In the genomic region with DNA sequence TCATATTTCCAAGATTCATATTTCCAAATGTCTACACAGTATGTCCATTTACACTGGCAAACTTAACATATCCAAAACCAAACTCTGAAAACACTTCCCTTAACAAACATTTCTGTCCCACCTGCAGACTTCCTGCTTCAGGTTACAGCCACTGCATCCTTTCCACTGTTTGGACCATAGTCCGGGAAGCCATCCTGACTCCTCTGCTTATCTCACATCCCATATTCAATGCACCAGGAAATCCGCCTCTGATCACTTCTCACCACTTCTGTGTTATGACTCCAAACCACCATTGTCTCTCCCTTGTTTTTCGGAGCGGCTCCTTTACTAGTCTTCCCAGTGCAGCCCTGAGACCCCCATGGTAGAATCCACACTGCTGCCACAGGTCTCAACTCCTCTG, we compare ENCODE assay signal across 22 cellular contexts. TPM values are rescaled to one million over a fixed set of nuclear protein-coding genes. Genes with fewer than 3 reads are reported as not detected.
DNase-seq lines count a peak whose midpoint lies in the region; ATAC-seq, FAIRE-seq and TF ChIP-seq lines count a peak whose summit lies in the region.
"Had no signal": no experiment of that assay in that cellular context is flagged by ENCODE, and none has a peak within 500 bp of the region (broad histone marks: within the 10 kb centered on the region; RNA-seq: fewer than 3 reads in every experiment).

No MANE protein-coding gene starts in this region.

- H3K27ac Mint-ChIP-seq in natural killer cell (peak overlapping the region; percentile 2 to 3), memory B cell (peak overlapping the region; percentile 26)
- peak overlapping the region in 1 of 2 donors; percentile 61 for H3K27ac Mint-ChIP-seq in natural killer cell treated with Interleukin-12 subunit alpha and Interleukin-12 subunit beta and Interleukin-15 and Interleukin-18, amount 100 ng/mL, for 72 hours
- peak overlapping the region; percentile 24 for H3K27ac Mint-ChIP-seq in stimulated activated effector memory CD8-positive, alpha-beta T cell treated with anti-CD3 and anti-CD28 coated beads, Interleukin-12 subunit alpha, Interleukin-12 subunit beta, amount 100 ng/mL, for 72 hours
- H3K27ac Mint-ChIP-seq: B cell had no signal

- BruUV-seq in K562 (replicated peaks; lab: Mats Ljungman, UMichigan): no TSS peak

- no peak overlapping the region for H2AFZ ChIP-seq in K562 (ENCODE audit: low read depth, low read length)

- H3K27me3 ChIP-seq in K562 (ENCODE audit: control insufficient read depth in 2 of 2, insufficient read depth in 2 of 2, low read length in 2 of 2): no peaks in the 10 kb centered on the region

- TF ChIP-seq CTCF in natural killer cell (IDR thresholded peaks at IDR 0.05): no peak
- no peak for TF ChIP-seq CTCF in K562 (IDR thresholded peaks at IDR 0.05 in 2 of 3, conservative IDR thresholded peaks at IDR 0.05 in 1 of 3; ENCODE audit: insufficient read depth in 2 of 3, low read depth in 1 of 3, low read length in 3 of 3)

- no peak overlapping the region for H3K4me3 ChIP-seq in K562
- H3K4me3 ChIP-seq: HAP-1 had no signal

- POLR2A ChIA-PET in K562 (lab: Yijun Ruan, JAX): interaction anchor here (0.8 to 15.8 kb wide), 5 partner anchors 8 to 222 kb away, joined by 3 to 245 read pairs (median 3); partner anchors contain the start of genes HIRA and MRPL40

- no peak overlapping the region for H3K27ac ChIP-seq in K562 (ENCODE audit: extremely low read depth, low read depth, low read length)
- H3K27ac ChIP-seq: HL-60 had no signal

- intact Hi-C loops in natural killer cell (cut with micrococcal nuclease): no loop called here
- intact Hi-C loops in K562 (cut with micrococcal nuclease): no loop called here

- peaks cover 92% of the 10 kb centered on the region for H3K36me3 ChIP-seq in K562 (ENCODE audit: control insufficient read depth, insufficient read depth, low read length)

- TF ChIP-seq RAD21 in K562 (CRISPR knock-in tag; conservative IDR thresholded peaks at IDR 0.05 in 1 of 2, IDR thresholded peaks at IDR 0.05 in 1 of 2): no peak

- H3K9ac ChIP-seq in K562 (ENCODE audit: insufficient read depth in 1 of 2, low read depth in 2 of 2, low read length in 2 of 2): 0 out of 4 replicates have a peak overlapping the region, but pooled peaks of 1 of the 2 experiments have one; percentile 2

- in situ Hi-C loops in K562 (cut with MboI): no loop called here

- DNase-seq in natural killer cell (no peak), K562 (ENCODE audit: extremely low read depth in 1 of 4, low spot score in 3 of 4) (no peak), memory B cell (ENCODE audit: low spot score in 2 of 2) (no peak), NCI-H2081 treated with DMSO at 0.1 percent for 48 hours (lab: John Stamatoyannopoulos, UW) (no peak), NCI-H2029 treated with DMSO at 0.1 percent for 48 hours (lab: John Stamatoyannopoulos, UW) (no peak), NCI-H146 (lab: John Stamatoyannopoulos, UW) (no peak)
- DNase-seq in natural killer cell treated with Interleukin-12 subunit alpha and Interleukin-12 subunit beta and Interleukin-15 and Interleukin-18, amount 100 ng/mL, for 72 hours (ENCODE audit: low spot score): no peak
- no peak for DNase-seq in stimulated activated effector memory CD8-positive, alpha-beta T cell treated with anti-CD3 and anti-CD28 coated beads, Interleukin-12 subunit alpha, Interleukin-12 subunit beta, amount 100 ng/mL, for 72 hours (ENCODE audit: low spot score in 2 of 2)
- DNase-seq: C1 segment of cervical spinal cord; CD4-positive, alpha-beta memory T cell; COR-L47; DMS153; DND-41; GDM1; GOT3 had no signal

- 97% methylated on average over 4 of the region's 4 CpGs for WGBS in K562 (ENCODE audit: insufficient coverage, low coverage, missing lambda C conversion rate)

- H3K36me3 Mint-ChIP-seq in natural killer cell (peaks cover 8% of the 10 kb centered on the region), memory B cell (peaks cover 40% of the 10 kb centered on the region)
- H3K36me3 Mint-ChIP-seq in natural killer cell treated with Interleukin-12 subunit alpha and Interleukin-12 subunit beta and Interleukin-15 and Interleukin-18, amount 100 ng/mL, for 72 hours: peaks cover 24% of the 10 kb centered on the region
- H3K36me3 Mint-ChIP-seq in stimulated activated effector memory CD8-positive, alpha-beta T cell treated with anti-CD3 and anti-CD28 coated beads, Interleukin-12 subunit alpha, Interleukin-12 subunit beta, amount 100 ng/mL, for 72 hours: peaks cover 90% of the 10 kb centered on the region

- no peak for TF ChIP-seq POLR2A in K562 (conservative IDR thresholded peaks at IDR 0.05)

- no peaks in the 10 kb centered on the region for H3K9me3 ChIP-seq in K562 (replicated peaks; ENCODE audit: control insufficient read depth, insufficient read depth, low read depth, low read length)
- H3K9me3 ChIP-seq: HAP-1 had no signal

- H4K20me1 ChIP-seq in K562 (replicated peaks; ENCODE audit: control insufficient read depth, insufficient read depth, low read length): 0 out of 2 replicates have a peak, but pooled peaks cover 5% of the 10 kb centered on the region

- H3K4me2 ChIP-seq in K562 (ENCODE audit: insufficient read depth, low read length): no peak overlapping the region

- CTCF ChIA-PET in K562 (lab: Yijun Ruan, JAX; ENCODE audit: low intra/inter-chr PET ratio): no interaction called here

- H3K79me2 ChIP-seq in K562 (ENCODE audit: control insufficient read depth, insufficient read depth, low read length): peaks cover 4% of the 10 kb centered on the region; the same call in 2 of the 3 replicates

- H3K9me3 Mint-ChIP-seq in natural killer cell (no peaks in the 10 kb centered on the region), memory B cell (no peaks in the 10 kb centered on the region)
- H3K9me3 Mint-ChIP-seq in natural killer cell treated with Interleukin-12 subunit alpha and Interleukin-12 subunit beta and Interleukin-15 and Interleukin-18, amount 100 ng/mL, for 72 hours: no peaks in the 10 kb centered on the region
- no peaks in the 10 kb centered on the region for H3K9me3 Mint-ChIP-seq in stimulated activated effector memory CD8-positive, alpha-beta T cell treated with anti-CD3 and anti-CD28 coated beads, Interleukin-12 subunit alpha, Interleukin-12 subunit beta, amount 100 ng/mL, for 72 hours

- ATAC-seq in natural killer cell (no peak), K562 (no peak), memory B cell (ENCODE audit: low read depth) (no peak)
- ATAC-seq in natural killer cell treated with Interleukin-12 subunit alpha and Interleukin-12 subunit beta and Interleukin-15 and Interleukin-18, amount 100 ng/mL, for 72 hours: no peak
- no peak for ATAC-seq in stimulated activated effector memory CD8-positive, alpha-beta T cell treated with anti-CD3 and anti-CD28 coated beads, Interleukin-12 subunit alpha, Interleukin-12 subunit beta, amount 100 ng/mL, for 72 hours

- H3K4me3 Mint-ChIP-seq in natural killer cell (no peak overlapping the region), memory B cell (no peak overlapping the region)
- no peak overlapping the region for H3K4me3 Mint-ChIP-seq in natural killer cell treated with Interleukin-12 subunit alpha and Interleukin-12 subunit beta and Interleukin-15 and Interleukin-18, amount 100 ng/mL, for 72 hours
- no peak overlapping the region for H3K4me3 Mint-ChIP-seq in stimulated activated effector memory CD8-positive, alpha-beta T cell treated with anti-CD3 and anti-CD28 coated beads, Interleukin-12 subunit alpha, Interleukin-12 subunit beta, amount 100 ng/mL, for 72 hours
- H3K4me3 Mint-ChIP-seq: B cell; CD4-positive, alpha-beta memory T cell had no signal

- no peaks in the 10 kb centered on the region for H3K27me3 Mint-ChIP-seq in natural killer cell (ENCODE audit: low read depth in 2 of 2)
- no peaks in the 10 kb centered on the region for H3K27me3 Mint-ChIP-seq in natural killer cell treated with Interleukin-12 subunit alpha and Interleukin-12 subunit beta and Interleukin-15 and Interleukin-18, amount 100 ng/mL, for 72 hours
- no peaks in the 10 kb centered on the region for H3K27me3 Mint-ChIP-seq in memory B cell
- H3K27me3 Mint-ChIP-seq: B cell; CD4-positive, alpha-beta memory T cell had no signal

- H3K4me1 ChIP-seq in K562 (replicated peaks in 1 of 2; ENCODE audit: control insufficient read depth in 2 of 2, insufficient read depth in 2 of 2, low read length in 2 of 2): peaks cover 30 to 34% of the 10 kb centered on the region in 2 experiments
- H3K4me1 ChIP-seq: HAP-1 had no signal

- H3K4me1 Mint-ChIP-seq in natural killer cell: peaks cover 16 to 34% of the 10 kb centered on the region in 2 donors
- H3K4me1 Mint-ChIP-seq in natural killer cell treated with Interleukin-12 subunit alpha and Interleukin-12 subunit beta and Interleukin-15 and Interleukin-18, amount 100 ng/mL, for 72 hours (ENCODE audit: low read depth in 2 of 2): peaks cover 11 to 22% of the 10 kb centered on the region in 2 donors
- peaks cover 11% of the 10 kb centered on the region for H3K4me1 Mint-ChIP-seq in memory B cell
- no peaks in the 10 kb centered on the region for H3K4me1 Mint-ChIP-seq in stimulated activated effector memory CD8-positive, alpha-beta T cell treated with anti-CD3 and anti-CD28 coated beads, Interleukin-12 subunit alpha, Interleukin-12 subunit beta, amount 100 ng/mL, for 72 hours

- FAIRE-seq in K562 (lab: Jason Lieb, UNC): no peak
- FAIRE-seq: A204.1, D721Med, GM12892, GM19239 had no signal

- peaks cover 6% of the 10 kb centered on the region for H3K9me1 ChIP-seq in K562 (ENCODE audit: control insufficient read depth, insufficient read depth, low read length)

- no peak for TF ChIP-seq EP300 in K562 (IDR thresholded peaks at IDR 0.05; ENCODE audit: low read length)

RNA-seq across cellular contexts. Expression of gene HIRA, which starts 30.1 kb away (rescaled TPM):
- total RNA-seq in natural killer cell (10 to 100 TPM; 49.6 to 75.9 (median 50.9) TPM), K562 (2014; rRNA removed) (58.3 and 70.6 TPM in 2 replicates), K562 (2014; rRNA removed; fragmentation: Illumina TruSeq; extraction: Trizol) (53.9 and 54.0 TPM in 2 replicates), K562 (2015; rRNA removed; fragmentation: Illumina TruSeq; extraction: Trizol) (57.5 and 58.4 TPM in 2 replicates), K562 (2021) (115 and 132 TPM in 2 replicates)
- total RNA-seq in natural killer cell treated with Interleukin-12 subunit alpha and Interleukin-12 subunit beta and Interleukin-15 and Interleukin-18, amount 100 ng/mL, for 72 hours: 10 to 100 TPM; 40.5 to 62.7 TPM
- total RNA-seq in K562 (2011; cell fraction: chromatin; rRNA removed; ENCODE audit: low replicate concordance): 103 and 120 TPM in 2 replicates
- 79.7 and 81.6 TPM in 2 replicates for total RNA-seq in K562 (2011; cell fraction: nucleolus; rRNA removed)
- 66.5 and 67.1 TPM in 2 replicates for total RNA-seq in K562 (2011; cell fraction: nucleoplasm; rRNA removed)
- polyA plus RNA-seq in K562 (2011; rRNA removed) (71.7 and 82.2 TPM in 2 replicates), K562 (2014; fragmentation: Illumina TruSeq; extraction: Trizol) (106 and 114 TPM in 2 replicates), K562 (2014; fragmentation: Nextera tagmentation; extraction: Ambion mirVana) (1 to 10 TPM in 1 of 2 experiments, under 1 TPM in 1; 0.96 to 1.2 TPM), K562 (2014; rRNA removed) (80.0 and 80.8 TPM in 2 replicates)
- 105 and 109 TPM in 2 replicates for polyA plus RNA-seq in K562 (2011; cell fraction: cytosol; rRNA removed)
- 104 and 124 TPM in 2 replicates for polyA plus RNA-seq in K562 (2011; cell fraction: nucleus; rRNA removed)
- 91.6 and 91.8 TPM in 2 replicates for polyA plus RNA-seq in K562 (2012)
- 93.7 and 126 TPM in 2 replicates for polyA minus RNA-seq in K562 (2011; rRNA and poly(A)+ RNA removed)
- polyA minus RNA-seq in K562 (2011; cell fraction: cytosol; rRNA and poly(A)+ RNA removed): 65.3 and 93.4 TPM in 2 replicates
- polyA minus RNA-seq in K562 (2011; cell fraction: nucleus; rRNA and poly(A)+ RNA removed): 30.3 and 61.3 TPM in 2 replicates

RNA-seq across cellular contexts. Expression of gene MRPL40, which starts 30.9 kb away (rescaled TPM):
- total RNA-seq in natural killer cell (10 to 100 TPM; 11.6 to 16.7 (median 14.2) TPM), K562 (2014; rRNA removed) (160 and 182 TPM in 2 replicates), K562 (2014; rRNA removed; fragmentation: Illumina TruSeq; extraction: Trizol) (208 and 209 TPM in 2 replicates), K562 (2015; rRNA removed; fragmentation: Illumina TruSeq; extraction: Trizol) (181 and 198 TPM in 2 replicates), K562 (2021) (132 and 144 TPM in 2 replicates)
- 10 to 100 TPM; 14.3 to 21.3 TPM for total RNA-seq in natural killer cell treated with Interleukin-12 subunit alpha and Interleukin-12 subunit beta and Interleukin-15 and Interleukin-18, amount 100 ng/mL, for 72 hours
- 13.9 and 26.1 TPM in 2 replicates for total RNA-seq in K562 (2011; cell fraction: chromatin; rRNA removed; ENCODE audit: low replicate concordance)
- 29.0 and 32.5 TPM in 2 replicates for total RNA-seq in K562 (2011; cell fraction: nucleolus; rRNA removed)
- total RNA-seq in K562 (2011; cell fraction: nucleoplasm; rRNA removed): 25.1 and 32.0 TPM in 2 replicates
- polyA plus RNA-seq in K562 (2011; rRNA removed) (175 and 219 TPM in 2 replicates), K562 (2014; fragmentation: Illumina TruSeq; extraction: Trizol) (197 and 237 TPM in 2 replicates), K562 (2014; fragmentation: Nextera tagmentation; extraction: Ambion mirVana) (100 to 1,000 TPM; 601 to 652 TPM), K562 (2014; rRNA removed) (223 TPM in 2 replicates)
- polyA plus RNA-seq in K562 (2011; cell fraction: cytosol; rRNA removed): 88.3 and 113 TPM in 2 replicates
- 34.6 and 66.5 TPM in 2 replicates for polyA plus RNA-seq in K562 (2011; cell fraction: nucleus; rRNA removed)
- polyA plus RNA-seq in K562 (2012): 159 TPM in 2 replicates
- polyA minus RNA-seq in K562 (2011; rRNA and poly(A)+ RNA removed): 52.5 and 73.2 TPM in 2 replicates
- 31.3 and 34.3 TPM in 2 replicates for polyA minus RNA-seq in K562 (2011; cell fraction: cytosol; rRNA and poly(A)+ RNA removed)
- 12.0 and 31.3 TPM in 2 replicates for polyA minus RNA-seq in K562 (2011; cell fraction: nucleus; rRNA and poly(A)+ RNA removed)

RNA-seq across cellular contexts. Expression of gene C22orf39, which starts 46.0 kb away (rescaled TPM):
- 10 to 100 TPM; 45.4 to 53.3 (median 50.2) TPM for total RNA-seq in natural killer cell
- total RNA-seq in natural killer cell treated with Interleukin-12 subunit alpha and Interleukin-12 subunit beta and Interleukin-15 and Interleukin-18, amount 100 ng/mL, for 72 hours: 10 to 100 TPM; 27.6 to 36.8 TPM
- 119 and 122 TPM in 2 replicates for total RNA-seq in K562 (2011; cell fraction: chromatin; rRNA removed; ENCODE audit: low replicate concordance)
- total RNA-seq in K562 (2011; cell fraction: nucleolus; rRNA removed): 71.8 and 76.0 TPM in 2 replicates
- 107 and 142 TPM in 2 replicates for total RNA-seq in K562 (2011; cell fraction: nucleoplasm; rRNA removed)
- total RNA-seq in K562 (2014; rRNA removed): 94.7 and 124 TPM in 2 replicates
- total RNA-seq in K562 (2014; rRNA removed; fragmentation: Illumina TruSeq; extraction: Trizol): 57.2 and 59.5 TPM in 2 replicates
- 61.3 and 63.2 TPM in 2 replicates for total RNA-seq in K562 (2015; rRNA removed; fragmentation: Illumina TruSeq; extraction: Trizol)
- 66.8 and 68.0 TPM in 2 replicates for total RNA-seq in K562 (2021)
- 139 and 244 TPM in 2 replicates for polyA plus RNA-seq in K562 (2011; rRNA removed)
- polyA plus RNA-seq in K562 (2011; cell fraction: cytosol; rRNA removed): 164 and 257 TPM in 2 replicates
- polyA plus RNA-seq in K562 (2011; cell fraction: nucleus; rRNA removed): 71.0 and 99.7 TPM in 2 replicates
- polyA plus RNA-seq in K562 (2012): 87.8 and 120 TPM in 2 replicates
- 68.6 and 73.5 TPM in 2 replicates for polyA plus RNA-seq in K562 (2014; fragmentation: Illumina TruSeq; extraction: Trizol)
- 10 to 100 TPM; 20.4 to 25.9 TPM for polyA plus RNA-seq in K562 (2014; fragmentation: Nextera tagmentation; extraction: Ambion mirVana)
- 112 and 121 TPM in 2 replicates for polyA plus RNA-seq in K562 (2014; rRNA removed)
- polyA minus RNA-seq in K562 (2011; rRNA and poly(A)+ RNA removed): 116 and 185 TPM in 2 replicates
- 49.4 and 80.5 TPM in 2 replicates for polyA minus RNA-seq in K562 (2011; cell fraction: cytosol; rRNA and poly(A)+ RNA removed)
- 24.9 and 58.9 TPM in 2 replicates for polyA minus RNA-seq in K562 (2011; cell fraction: nucleus; rRNA and poly(A)+ RNA removed)
